ENCODE assay signal across 19 cellular contexts in genomic region chr12:124772467-124773170, GRCh38.
A peak's percentile ranks its signal among the peaks of the same experiment; 100 is the strongest.
DNase-seq lines count a peak whose midpoint lies in the region; ATAC-seq, FAIRE-seq and TF ChIP-seq lines count a peak whose summit lies in the region.
"Had no signal": no experiment of that assay in that cellular context is flagged by ENCODE, and none has a peak within 500 bp of the region (broad histone marks: within the 10 kb centered on the region; RNA-seq: fewer than 3 reads in every experiment).

No MANE protein-coding gene starts in this region.

- H3K27me3 ChIP-seq in HepG2 (ENCODE audit: control insufficient read depth in 1 of 2, insufficient read depth in 2 of 2, low read length in 2 of 2) (no peaks in the 10 kb centered on the region), right lobe of liver (no peaks in the 10 kb centered on the region), H7 (ENCODE audit: control insufficient read depth, insufficient read depth, low read length) (no peaks in the 10 kb centered on the region), endodermal cell (ENCODE audit: control insufficient read depth, insufficient read depth, low read length, poor library complexity, severe bottlenecking) (no peaks in the 10 kb centered on the region)
- H3K27me3 ChIP-seq: dorsolateral prefrontal cortex, testis had no signal

- H3K9me3 ChIP-seq in HepG2 (ENCODE audit: low read length), result no peaks in the 10 kb centered on the region
- H3K9me3 ChIP-seq in right lobe of liver, result no peaks in the 10 kb centered on the region
- no peaks in the 10 kb centered on the region for H3K9me3 ChIP-seq in endodermal cell (ENCODE audit: control insufficient read depth, low read length)
- H3K9me3 ChIP-seq: Caco-2, esophagus squamous epithelium, heart right ventricle, testis had no signal

- CTCF ChIA-PET in HepG2 (lab: Yijun Ruan, JAX; ENCODE audit: low intra/inter-chr PET ratio, low total read pairs), result interaction anchor here (1.1 kb wide), 1 partner anchor 425 kb away, joined by 3 read pairs; no protein-coding TSS in a partner anchor

- BruUV-seq in HepG2 (replicated peaks; lab: Mats Ljungman, UMichigan), result no TSS peak

- H3K36me3 Mint-ChIP-seq in activated T-helper 17 cell treated with anti-CD3 and anti-CD28 coated beads, Interleukin-2, amount 50 U/mL, for 72 hours (ENCODE audit: low read depth), result no peaks in the 10 kb centered on the region
- peaks cover 22% of the 10 kb centered on the region for H3K36me3 Mint-ChIP-seq in stimulated activated effector memory CD8-positive, alpha-beta T cell treated with anti-CD3 and anti-CD28 coated beads, Interleukin-12 subunit alpha, Interleukin-12 subunit beta, amount 100 ng/mL, for 72 hours
- H3K36me3 Mint-ChIP-seq in endodermal cell (ENCODE audit: low read depth), result no peaks in the 10 kb centered on the region
- H3K36me3 Mint-ChIP-seq: naive thymus-derived CD8-positive, alpha-beta T cell had no signal

- in situ Hi-C loops in HepG2 (cut with HindIII; ENCODE audit: extremely low pct_ligation_motif_present, low pct_unique_long_range_greater_than_20kb), result loop anchor here (10.0 kb wide), 1 partner anchor 728 kb away; no protein-coding TSS in a partner anchor

- 69% methylated on average over 13 of the region's 17 CpGs for WGBS in HepG2 (ENCODE audit: low lambda C conversion rate)
- WGBS in right lobe of liver (ENCODE audit: insufficient coverage, low coverage, low lambda C conversion rate, missing lambda C conversion rate), result 85% methylated on average over 17 of the region's 17 CpGs
- WGBS in endodermal cell (ENCODE audit: insufficient coverage in 1 of 2, insufficient read length in 1 of 2), 2 experiments, result 93% methylated on average over 12 to 17 of the region's 17 CpGs

- no peak for TF ChIP-seq RAD21 in HepG2 (CRISPR knock-in tag; IDR thresholded peaks at IDR 0.05)

- peaks cover 75% of the 10 kb centered on the region for H3K4me1 ChIP-seq in HepG2 (ENCODE audit: insufficient read depth, low read length)
- peaks cover 0 to 40% (median 9%) of the 10 kb centered on the region in 4 donors for H3K4me1 ChIP-seq in right lobe of liver
- H3K4me1 ChIP-seq in endodermal cell (ENCODE audit: control insufficient read depth, insufficient read depth, low read length), result peaks cover 1% of the 10 kb centered on the region

- TF ChIP-seq CTCF in HepG2 (CRISPR knock-in tag; IDR thresholded peaks at IDR 0.05) (no peak), right lobe of liver (IDR thresholded peaks at IDR 0.05) (no peak), endodermal cell (conservative IDR thresholded peaks at IDR 0.05) (no peak)

- peak overlapping the region; percentile 35 for H3K4me3 Mint-ChIP-seq in activated T-helper 17 cell treated with anti-CD3 and anti-CD28 coated beads, Interleukin-2, amount 50 U/mL, for 72 hours
- peak overlapping the region; percentile 10 for H3K4me3 Mint-ChIP-seq in stimulated activated effector memory CD8-positive, alpha-beta T cell treated with anti-CD3 and anti-CD28 coated beads, Interleukin-12 subunit alpha, Interleukin-12 subunit beta, amount 100 ng/mL, for 72 hours
- no peak overlapping the region for H3K4me3 Mint-ChIP-seq in endodermal cell

- H4K20me1 ChIP-seq in HepG2 (ENCODE audit: insufficient read depth, low read length), result no peaks in the 10 kb centered on the region

- DNase-seq in HepG2 (ENCODE audit: low spot score) (no peak), right lobe of liver (no peak), H7 (peak; percentile 60), NCI-H187 (lab: John Stamatoyannopoulos, UW) (no peak), endodermal cell (no peak)
- no peak for DNase-seq in stimulated activated effector memory CD8-positive, alpha-beta T cell treated with anti-CD3 and anti-CD28 coated beads, Interleukin-12 subunit alpha, Interleukin-12 subunit beta, amount 100 ng/mL, for 72 hours (ENCODE audit: low spot score in 2 of 2)
- DNase-seq: esophagus squamous epithelium, GF-D8 had no signal

- H3K9me3 Mint-ChIP-seq in activated T-helper 17 cell treated with anti-CD3 and anti-CD28 coated beads, Interleukin-2, amount 50 U/mL, for 72 hours, result no peaks in the 10 kb centered on the region
- no peaks in the 10 kb centered on the region for H3K9me3 Mint-ChIP-seq in stimulated activated effector memory CD8-positive, alpha-beta T cell treated with anti-CD3 and anti-CD28 coated beads, Interleukin-12 subunit alpha, Interleukin-12 subunit beta, amount 100 ng/mL, for 72 hours
- no peaks in the 10 kb centered on the region for H3K9me3 Mint-ChIP-seq in endodermal cell
- H3K9me3 Mint-ChIP-seq: naive thymus-derived CD8-positive, alpha-beta T cell had no signal

- no peaks in the 10 kb centered on the region for H3K79me2 ChIP-seq in HepG2 (ENCODE audit: insufficient read depth, low read length)

- TF ChIP-seq EP300 in HepG2 (IDR thresholded peaks at IDR 0.05; ENCODE audit: low read depth in 2 of 2, low read length in 2 of 2) (no peak), HepG2 (CRISPR knock-in tag; IDR thresholded peaks at IDR 0.05; ENCODE audit: borderline replicate concordance) (no peak)

- H3K27ac ChIP-seq in HepG2 (ENCODE audit: extremely low read length, insufficient read depth, low read length) (no peak overlapping the region), right lobe of liver (no peak overlapping the region), endodermal cell (ENCODE audit: low read depth, low read length) (no peak overlapping the region)
- H3K27ac ChIP-seq: esophagus squamous epithelium, heart right ventricle, testis had no signal

- peak overlapping the region; percentile 54; the same call in 1 of the 2 replicates for H3K4me2 ChIP-seq in HepG2 (ENCODE audit: low read depth, low read length)

- peaks cover 28% of the 10 kb centered on the region for H3K4me1 Mint-ChIP-seq in activated T-helper 17 cell treated with anti-CD3 and anti-CD28 coated beads, Interleukin-2, amount 50 U/mL, for 72 hours
- peaks cover 50% of the 10 kb centered on the region for H3K4me1 Mint-ChIP-seq in stimulated activated effector memory CD8-positive, alpha-beta T cell treated with anti-CD3 and anti-CD28 coated beads, Interleukin-12 subunit alpha, Interleukin-12 subunit beta, amount 100 ng/mL, for 72 hours
- peaks cover 3% of the 10 kb centered on the region for H3K4me1 Mint-ChIP-seq in endodermal cell

- H3K4me3 ChIP-seq in HepG2 (replicated peaks in 1 of 3; ENCODE audit: insufficient read depth in 1 of 3, low read depth in 2 of 3, low read length in 3 of 3) (no peak overlapping the region), right lobe of liver (no peak overlapping the region), H7 (ENCODE audit: insufficient read depth, low read depth, low read length) (no peak overlapping the region), endodermal cell (ENCODE audit: low read length) (no peak overlapping the region)
- H3K4me3 ChIP-seq: esophagus squamous epithelium, heart right ventricle had no signal

- ATAC-seq in HepG2 (no peak; the same call in 2 of the 3 replicates), right lobe of liver (no peak), GM18909 (IDR thresholded peaks at IDR 0.05; ENCODE audit: poor library complexity, unreplicated experiment) (no peak)
- ATAC-seq in activated T-helper 17 cell treated with anti-CD3 and anti-CD28 coated beads, Interleukin-2, amount 50 U/mL, for 72 hours (replicated peaks), result no peak
- ATAC-seq in stimulated activated effector memory CD8-positive, alpha-beta T cell treated with anti-CD3 and anti-CD28 coated beads, Interleukin-12 subunit alpha, Interleukin-12 subunit beta, amount 100 ng/mL, for 72 hours, result no peak
- ATAC-seq: activated T-cell treated with anti-CD3 and anti-CD28 coated beads, Interleukin-2, amount 50 U/mL, for 72 hours had no signal

- no peak overlapping the region for H3K9ac ChIP-seq in HepG2 (ENCODE audit: insufficient read depth, low read depth, low read length)
- H3K9ac ChIP-seq in endodermal cell (ENCODE audit: extremely low read depth, low read length, poor library complexity, severe bottlenecking), result no peak overlapping the region

- intact Hi-C loops in HepG2 (cut with micrococcal nuclease; ENCODE audit: unreplicated experiment), result loop anchor here (5.0 to 10.0 kb wide), 4 partner anchors 208 to 735 kb away; partner anchors contain the start of gene NCOR2
- intact Hi-C loops in right lobe of liver (cut with DNase I), result no loop called here

- H3K36me3 ChIP-seq in HepG2 (replicated peaks in 1 of 2; ENCODE audit: control insufficient read depth in 1 of 2, insufficient read depth in 2 of 2, low read length in 2 of 2) (no peaks in the 10 kb centered on the region), right lobe of liver (no peaks in the 10 kb centered on the region), H7 (replicated peaks; ENCODE audit: control insufficient read depth, insufficient read depth, low read length) (no peaks in the 10 kb centered on the region), endodermal cell (ENCODE audit: control insufficient read depth, insufficient read depth, low read length) (no peaks in the 10 kb centered on the region)
- H3K36me3 ChIP-seq: esophagus squamous epithelium, heart right ventricle had no signal

- H3K27ac Mint-ChIP-seq in activated T-helper 17 cell treated with anti-CD3 and anti-CD28 coated beads, Interleukin-2, amount 50 U/mL, for 72 hours, result no peak overlapping the region
- H3K27ac Mint-ChIP-seq in stimulated activated effector memory CD8-positive, alpha-beta T cell treated with anti-CD3 and anti-CD28 coated beads, Interleukin-12 subunit alpha, Interleukin-12 subunit beta, amount 100 ng/mL, for 72 hours, result no peak overlapping the region
- no peak overlapping the region for H3K27ac Mint-ChIP-seq in endodermal cell
- H3K27ac Mint-ChIP-seq: activated T-cell treated with anti-CD3 and anti-CD28 coated beads, Interleukin-2, amount 50 U/mL, for 72 hours had no signal

- peaks cover 9% of the 10 kb centered on the region for H3K27me3 Mint-ChIP-seq in activated T-helper 17 cell treated with anti-CD3 and anti-CD28 coated beads, Interleukin-2, amount 50 U/mL, for 72 hours
- peaks cover 15% of the 10 kb centered on the region for H3K27me3 Mint-ChIP-seq in endodermal cell (ENCODE audit: insufficient read depth)

- POLR2A ChIA-PET in HepG2 (lab: Yijun Ruan, JAX), result no interaction called here

- TF ChIP-seq POLR2A in HepG2 (IDR thresholded peaks at IDR 0.05; ENCODE audit: insufficient read depth in 1 of 2, low read depth in 2 of 2, low read length in 2 of 2) (no peak), right lobe of liver (IDR thresholded peaks at IDR 0.05) (no peak)

- FAIRE-seq in HepG2 (lab: Jason Lieb, UNC), result no peak
- FAIRE-seq: frontal cortex, kidney, RCC 7860 had no signal

- H2AFZ ChIP-seq in HepG2 (ENCODE audit: low read length), result no peak overlapping the region

TF ChIP-seq in HepG2, 621 proteins besides CTCF, POLR2A, EP300 and RAD21 (continues in another document):
- TF ChIP-seq, protein P1, sequence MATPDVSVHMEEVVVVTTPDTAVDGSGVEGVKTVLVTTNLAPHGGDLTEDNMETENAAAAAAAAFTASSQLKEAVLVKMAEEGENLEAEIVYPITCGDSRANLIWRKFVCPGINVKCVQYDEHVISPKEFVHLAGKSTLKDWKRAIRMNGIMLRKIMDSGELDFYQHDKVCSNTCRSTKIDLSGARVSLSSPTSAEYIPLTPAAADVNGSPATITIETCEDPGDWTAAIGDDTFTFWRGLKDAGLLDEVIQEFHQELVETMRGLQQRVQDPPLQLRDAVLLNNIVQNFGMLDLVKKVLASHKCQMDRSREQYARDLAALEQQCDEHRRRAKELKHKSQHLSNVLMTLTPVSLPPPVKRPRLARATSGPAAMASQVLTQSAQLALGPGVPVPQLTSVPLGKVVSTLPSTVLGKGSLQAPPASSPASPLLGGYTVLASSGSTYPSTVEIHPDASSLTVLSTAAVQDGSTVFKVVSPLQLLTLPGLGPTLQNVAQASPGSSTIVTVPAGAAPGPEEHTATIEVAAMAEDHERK (CRISPR knock-in tag; IDR thresholded peaks at IDR 0.05; ENCODE audit: low read depth), result no peak
